In genomic region chrX:84339507-84340364, GRCh38 we compare ENCODE assay signal across 8 cellular contexts.
DNase-seq lines count a peak whose midpoint lies in the region; ATAC-seq and TF ChIP-seq lines count a peak whose summit lies in the region.

No MANE protein-coding gene starts in this region.

- H3K9me3 Mint-ChIP-seq in osteocyte (ENCODE audit: unreplicated experiment) = no peaks in the 10 kb centered on the region

- H3K4me3 Mint-ChIP-seq in osteocyte (ENCODE audit: unreplicated experiment) = no peak overlapping the region

- no peaks in the 10 kb centered on the region for H3K27me3 Mint-ChIP-seq in osteocyte (ENCODE audit: unreplicated experiment)

- ATAC-seq in GM18498 (IDR thresholded peaks at IDR 0.05; ENCODE audit: unreplicated experiment) (peak; percentile 68), HG02588 (IDR thresholded peaks at IDR 0.05; ENCODE audit: unreplicated experiment) (peak; percentile 70), Right ventricle myocardium superior (ENCODE audit: poor library complexity) (no peak)
- no peak for ATAC-seq in activated CD4-positive, CD25-positive, alpha-beta regulatory T cell treated with anti-CD3 and anti-CD28 coated beads, Interleukin-2, amount 50 U/mL, for 24 hours

- H3K36me3 Mint-ChIP-seq in osteocyte (ENCODE audit: unreplicated experiment) = no peaks in the 10 kb centered on the region

- no peak overlapping the region for H3K27ac Mint-ChIP-seq in osteocyte (ENCODE audit: unreplicated experiment)

- no peaks in the 10 kb centered on the region for H3K4me1 Mint-ChIP-seq in osteocyte (ENCODE audit: unreplicated experiment)

- intact Hi-C loops in Right ventricle myocardium superior (cut with DNase I) = no loop called here

- DNase-seq in NCI-H2107 treated with DMSO at 0.1 percent for 48 hours (lab: John Stamatoyannopoulos, UW; ENCODE audit: unreplicated experiment) (peak; percentile 54), cardiac fibroblast (ENCODE audit: low read depth in 2 of 2) (peak; percentile 34 to 40), osteocyte (ENCODE audit: extremely low spot score, unreplicated experiment) (no peak), 8988T (no peak), Right ventricle myocardium superior (no peak)

- H3K4me3 ChIP-seq in cardiac fibroblast (replicated peaks in 1 of 2; ENCODE audit: low read depth in 2 of 2, low read length in 2 of 2) = no peak overlapping the region

- TF ChIP-seq CTCF in cardiac fibroblast (IDR thresholded peaks at IDR 0.05; ENCODE audit: low read depth, low read length) (peak; percentile 66), osteocyte (IDR thresholded peaks at IDR 0.05) (peak; percentile 57)

Comparison
In these comparisons a context has a peak if more than half of its experiments do, and no peak if none do; other contexts are left out.
1. ATAC-seq: peak in GM18498 (single experiment) and HG02588 (single experiment); none in activated CD4-positive, CD25-positive, alpha-beta regulatory T cell treated with anti-CD3 and anti-CD28 coated beads, Interleukin-2, amount 50 U/mL, for 24 hours (0 of 2) and Right ventricle myocardium superior (single experiment).
2. DNase-seq: peak in NCI-H2107 treated with DMSO at 0.1 percent for 48 hours (single experiment) and cardiac fibroblast (2 of 2); none in osteocyte (single experiment), 8988T (single experiment) and Right ventricle myocardium superior (single experiment).